1 cellular context compared by ENCODE assay signal in the genomic region with DNA sequence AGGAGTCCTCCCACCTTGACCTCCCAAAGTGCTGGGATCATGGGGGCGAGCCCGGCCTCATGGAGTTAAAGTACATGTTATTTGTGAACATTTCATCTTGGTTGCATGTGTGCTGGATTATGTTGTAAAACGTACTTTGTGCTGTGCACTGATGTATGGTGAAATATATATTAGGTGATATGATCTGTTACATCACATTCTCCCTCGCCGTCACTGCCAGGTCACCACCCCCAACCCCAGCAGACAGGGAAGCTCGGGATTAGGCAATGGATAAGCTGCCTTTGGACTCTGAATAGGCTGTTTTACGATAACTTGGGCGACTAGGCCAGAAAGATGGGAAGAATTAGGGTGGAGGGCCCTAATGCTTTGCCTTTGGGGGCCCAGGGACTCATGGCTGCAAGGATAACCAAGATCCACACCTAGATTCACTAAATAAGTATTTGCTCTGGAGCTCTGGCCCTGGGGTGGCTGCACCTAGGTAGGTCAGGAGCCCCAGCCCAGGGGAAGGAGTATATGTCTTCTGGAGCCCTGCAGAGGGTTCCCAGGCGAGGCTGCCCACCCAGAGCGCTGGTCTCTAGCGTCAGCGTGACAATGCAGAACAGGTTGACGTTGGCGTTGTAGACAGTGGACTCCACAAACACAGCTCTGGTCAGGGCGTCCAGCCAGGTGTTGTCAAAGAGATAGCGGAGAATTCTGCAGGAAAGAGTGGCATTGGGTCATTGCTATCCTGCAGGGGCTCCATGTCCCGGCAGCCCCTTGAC.
TF ChIP-seq lines count a peak whose summit lies in the region.

No MANE protein-coding gene starts in this region.

TF ChIP-seq in HepG2, 621 proteins besides CTCF, POLR2A, EP300 and RAD21 (continued from another document and continues in another):
- TF ChIP-seq, protein P1, sequence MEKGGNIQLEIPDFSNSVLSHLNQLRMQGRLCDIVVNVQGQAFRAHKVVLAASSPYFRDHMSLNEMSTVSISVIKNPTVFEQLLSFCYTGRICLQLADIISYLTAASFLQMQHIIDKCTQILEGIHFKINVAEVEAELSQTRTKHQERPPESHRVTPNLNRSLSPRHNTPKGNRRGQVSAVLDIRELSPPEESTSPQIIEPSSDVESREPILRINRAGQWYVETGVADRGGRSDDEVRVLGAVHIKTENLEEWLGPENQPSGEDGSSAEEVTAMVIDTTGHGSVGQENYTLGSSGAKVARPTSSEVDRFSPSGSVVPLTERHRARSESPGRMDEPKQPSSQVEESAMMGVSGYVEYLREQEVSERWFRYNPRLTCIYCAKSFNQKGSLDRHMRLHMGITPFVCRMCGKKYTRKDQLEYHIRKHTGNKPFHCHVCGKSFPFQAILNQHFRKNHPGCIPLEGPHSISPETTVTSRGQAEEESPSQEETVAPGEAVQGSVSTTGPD (CRISPR knock-in tag; IDR thresholded peaks at IDR 0.05) = no peak
- TF ChIP-seq GATAD2A (CRISPR knock-in tag; IDR thresholded peaks at IDR 0.05) = peak; percentile 89
- peak; percentile 85 for TF ChIP-seq TRIM24 (CRISPR knock-in tag; IDR thresholded peaks at IDR 0.05)
- TF ChIP-seq NR2F6 (IDR thresholded peaks at IDR 0.05) = peak; percentile 52; the same call in 1 of the 2 replicates
- peak; percentile 60; the same call in 1 of the 2 replicates for TF ChIP-seq NR2F6 (CRISPR knock-in tag; IDR thresholded peaks at IDR 0.05)
- peak; percentile 68 for TF ChIP-seq SALL1 (CRISPR knock-in tag; IDR thresholded peaks at IDR 0.05)
- TF ChIP-seq SNAPC2 (CRISPR knock-in tag; IDR thresholded peaks at IDR 0.05) = no peak
- no peak for TF ChIP-seq SRF (IDR thresholded peaks at IDR 0.05; ENCODE audit: low read depth, low read length)
- TF ChIP-seq PHF8 (CRISPR knock-in tag; IDR thresholded peaks at IDR 0.05) = no peak
- no peak for TF ChIP-seq ZKSCAN5 (CRISPR knock-in tag; IDR thresholded peaks at IDR 0.05)
- TF ChIP-seq ZNF674 (CRISPR knock-in tag; IDR thresholded peaks at IDR 0.05; ENCODE audit: low read depth) = no peak
- TF ChIP-seq, protein P2, sequence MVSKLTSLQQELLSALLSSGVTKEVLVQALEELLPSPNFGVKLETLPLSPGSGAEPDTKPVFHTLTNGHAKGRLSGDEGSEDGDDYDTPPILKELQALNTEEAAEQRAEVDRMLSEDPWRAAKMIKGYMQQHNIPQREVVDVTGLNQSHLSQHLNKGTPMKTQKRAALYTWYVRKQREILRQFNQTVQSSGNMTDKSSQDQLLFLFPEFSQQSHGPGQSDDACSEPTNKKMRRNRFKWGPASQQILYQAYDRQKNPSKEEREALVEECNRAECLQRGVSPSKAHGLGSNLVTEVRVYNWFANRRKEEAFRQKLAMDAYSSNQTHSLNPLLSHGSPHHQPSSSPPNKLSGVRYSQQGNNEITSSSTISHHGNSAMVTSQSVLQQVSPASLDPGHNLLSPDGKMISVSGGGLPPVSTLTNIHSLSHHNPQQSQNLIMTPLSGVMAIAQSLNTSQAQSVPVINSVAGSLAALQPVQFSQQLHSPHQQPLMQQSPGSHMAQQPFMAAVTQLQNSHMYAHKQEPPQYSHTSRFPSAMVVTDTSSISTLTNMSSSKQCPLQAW (CRISPR knock-in tag; IDR thresholded peaks at IDR 0.05) = no peak
- no peak for TF ChIP-seq NR3C1 (CRISPR knock-in tag; IDR thresholded peaks at IDR 0.05)
- TF ChIP-seq JARID2 (CRISPR knock-in tag; IDR thresholded peaks at IDR 0.05; ENCODE audit: insufficient replicate concordance) = no peak
- TF ChIP-seq ZNF788 (CRISPR knock-in tag; IDR thresholded peaks at IDR 0.05; ENCODE audit: borderline replicate concordance) = no peak
- TF ChIP-seq SOX13 (IDR thresholded peaks at IDR 0.05) = no peak
- TF ChIP-seq SOX13 (CRISPR knock-in tag; conservative IDR thresholded peaks at IDR 0.05 in 1 of 2, IDR thresholded peaks at IDR 0.05 in 1 of 2) = no peak; a peak in 1 of 4 replicates
- TF ChIP-seq ZNF749 (CRISPR knock-in tag; IDR thresholded peaks at IDR 0.05; ENCODE audit: borderline replicate concordance) = no peak
- no peak for TF ChIP-seq ISL2 (CRISPR knock-in tag; IDR thresholded peaks at IDR 0.05)
- no peak for TF ChIP-seq PCBP1 (IDR thresholded peaks at IDR 0.05; ENCODE audit: borderline replicate concordance, low read depth, low read length)
- no peak for TF ChIP-seq PRPF4 (IDR thresholded peaks at IDR 0.05; ENCODE audit: low read depth, low read length, poor library complexity, severe bottlenecking)
- no peak for TF ChIP-seq MTF2 (CRISPR knock-in tag; IDR thresholded peaks at IDR 0.05; ENCODE audit: borderline replicate concordance)
- TF ChIP-seq, protein P3, sequence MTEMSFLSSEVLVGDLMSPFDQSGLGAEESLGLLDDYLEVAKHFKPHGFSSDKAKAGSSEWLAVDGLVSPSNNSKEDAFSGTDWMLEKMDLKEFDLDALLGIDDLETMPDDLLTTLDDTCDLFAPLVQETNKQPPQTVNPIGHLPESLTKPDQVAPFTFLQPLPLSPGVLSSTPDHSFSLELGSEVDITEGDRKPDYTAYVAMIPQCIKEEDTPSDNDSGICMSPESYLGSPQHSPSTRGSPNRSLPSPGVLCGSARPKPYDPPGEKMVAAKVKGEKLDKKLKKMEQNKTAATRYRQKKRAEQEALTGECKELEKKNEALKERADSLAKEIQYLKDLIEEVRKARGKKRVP (CRISPR knock-in tag; IDR thresholded peaks at IDR 0.05) = peak in 1 of 2 experiments; percentile 96; a peak in 3 of 4 replicates
- TF ChIP-seq, protein P4, sequence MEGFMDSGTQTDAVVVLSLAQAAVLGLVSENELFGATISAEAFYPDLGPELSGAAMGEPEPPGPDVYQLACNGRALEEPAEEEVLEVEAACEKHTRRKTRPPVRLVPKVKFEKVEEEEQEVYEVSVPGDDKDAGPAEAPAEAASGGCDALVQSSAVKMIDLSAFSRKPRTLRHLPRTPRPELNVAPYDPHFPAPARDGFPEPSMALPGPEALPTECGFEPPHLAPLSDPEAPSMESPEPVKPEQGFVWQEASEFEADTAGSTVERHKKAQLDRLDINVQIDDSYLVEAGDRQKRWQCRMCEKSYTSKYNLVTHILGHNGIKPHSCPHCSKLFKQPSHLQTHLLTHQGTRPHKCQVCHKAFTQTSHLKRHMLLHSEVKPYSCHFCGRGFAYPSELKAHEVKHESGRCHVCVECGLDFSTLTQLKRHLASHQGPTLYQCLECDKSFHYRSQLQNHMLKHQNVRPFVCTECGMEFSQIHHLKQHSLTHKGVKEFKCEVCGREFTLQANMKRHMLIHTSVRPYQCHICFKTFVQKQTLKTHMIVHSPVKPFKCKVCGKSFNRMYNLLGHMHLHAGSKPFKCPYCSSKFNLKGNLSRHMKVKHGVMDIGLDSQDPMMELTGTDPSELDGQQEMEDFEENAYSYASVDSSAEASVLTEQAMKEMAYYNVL (CRISPR knock-in tag; IDR thresholded peaks at IDR 0.05; ENCODE audit: borderline replicate concordance) = no peak
- no peak for TF ChIP-seq CBX2 (IDR thresholded peaks at IDR 0.05; ENCODE audit: low read depth, low read length)
- no peak for TF ChIP-seq CBX2 (CRISPR knock-in tag; IDR thresholded peaks at IDR 0.05; ENCODE audit: low read depth)
- TF ChIP-seq, protein P5, sequence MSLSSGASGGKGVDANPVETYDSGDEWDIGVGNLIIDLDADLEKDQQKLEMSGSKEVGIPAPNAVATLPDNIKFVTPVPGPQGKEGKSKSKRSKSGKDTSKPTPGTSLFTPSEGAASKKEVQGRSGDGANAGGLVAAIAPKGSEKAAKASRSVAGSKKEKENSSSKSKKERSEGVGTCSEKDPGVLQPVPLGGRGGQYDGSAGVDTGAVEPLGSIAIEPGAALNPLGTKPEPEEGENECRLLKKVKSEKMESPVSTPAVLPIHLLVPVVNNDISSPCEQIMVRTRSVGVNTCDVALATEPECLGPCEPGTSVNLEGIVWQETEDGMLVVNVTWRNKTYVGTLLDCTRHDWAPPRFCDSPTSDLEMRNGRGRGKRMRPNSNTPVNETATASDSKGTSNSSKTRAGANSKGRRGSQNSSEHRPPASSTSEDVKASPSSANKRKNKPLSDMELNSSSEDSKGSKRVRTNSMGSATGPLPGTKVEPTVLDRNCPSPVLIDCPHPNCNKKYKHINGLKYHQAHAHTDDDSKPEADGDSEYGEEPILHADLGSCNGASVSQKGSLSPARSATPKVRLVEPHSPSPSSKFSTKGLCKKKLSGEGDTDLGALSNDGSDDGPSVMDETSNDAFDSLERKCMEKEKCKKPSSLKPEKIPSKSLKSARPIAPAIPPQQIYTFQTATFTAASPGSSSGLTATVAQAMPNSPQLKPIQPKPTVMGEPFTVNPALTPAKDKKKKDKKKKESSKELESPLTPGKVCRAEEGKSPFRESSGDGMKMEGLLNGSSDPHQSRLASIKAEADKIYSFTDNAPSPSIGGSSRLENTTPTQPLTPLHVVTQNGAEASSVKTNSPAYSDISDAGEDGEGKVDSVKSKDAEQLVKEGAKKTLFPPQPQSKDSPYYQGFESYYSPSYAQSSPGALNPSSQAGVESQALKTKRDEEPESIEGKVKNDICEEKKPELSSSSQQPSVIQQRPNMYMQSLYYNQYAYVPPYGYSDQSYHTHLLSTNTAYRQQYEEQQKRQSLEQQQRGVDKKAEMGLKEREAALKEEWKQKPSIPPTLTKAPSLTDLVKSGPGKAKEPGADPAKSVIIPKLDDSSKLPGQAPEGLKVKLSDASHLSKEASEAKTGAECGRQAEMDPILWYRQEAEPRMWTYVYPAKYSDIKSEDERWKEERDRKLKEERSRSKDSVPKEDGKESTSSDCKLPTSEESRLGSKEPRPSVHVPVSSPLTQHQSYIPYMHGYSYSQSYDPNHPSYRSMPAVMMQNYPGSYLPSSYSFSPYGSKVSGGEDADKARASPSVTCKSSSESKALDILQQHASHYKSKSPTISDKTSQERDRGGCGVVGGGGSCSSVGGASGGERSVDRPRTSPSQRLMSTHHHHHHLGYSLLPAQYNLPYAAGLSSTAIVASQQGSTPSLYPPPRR (CRISPR knock-in tag; IDR thresholded peaks at IDR 0.05; ENCODE audit: borderline replicate concordance) = no peak
- no peak for TF ChIP-seq XRCC5 (optimal IDR thresholded peaks at IDR 0.05; ENCODE audit: low read length)
- TF ChIP-seq ZSCAN29 (CRISPR knock-in tag; conservative IDR thresholded peaks at IDR 0.05) = no peak
- TF ChIP-seq BORCS8-MEF2B (CRISPR knock-in tag; IDR thresholded peaks at IDR 0.05) = no peak
- no peak for TF ChIP-seq TBP (CRISPR knock-in tag; IDR thresholded peaks at IDR 0.05)
- no peak for TF ChIP-seq ZNF615 (CRISPR knock-in tag; IDR thresholded peaks at IDR 0.05; ENCODE audit: borderline replicate concordance)
- TF ChIP-seq ZNF652 (CRISPR knock-in tag; IDR thresholded peaks at IDR 0.05; ENCODE audit: borderline replicate concordance, low read depth) = peak; percentile 73
- TF ChIP-seq ZNF557 (CRISPR knock-in tag; IDR thresholded peaks at IDR 0.05) = no peak
- peak; percentile 8 to 78; a peak in 2 of 4 replicates for TF ChIP-seq NR2F1 (CRISPR knock-in tag; IDR thresholded peaks at IDR 0.05)
- TF ChIP-seq, protein P6, sequence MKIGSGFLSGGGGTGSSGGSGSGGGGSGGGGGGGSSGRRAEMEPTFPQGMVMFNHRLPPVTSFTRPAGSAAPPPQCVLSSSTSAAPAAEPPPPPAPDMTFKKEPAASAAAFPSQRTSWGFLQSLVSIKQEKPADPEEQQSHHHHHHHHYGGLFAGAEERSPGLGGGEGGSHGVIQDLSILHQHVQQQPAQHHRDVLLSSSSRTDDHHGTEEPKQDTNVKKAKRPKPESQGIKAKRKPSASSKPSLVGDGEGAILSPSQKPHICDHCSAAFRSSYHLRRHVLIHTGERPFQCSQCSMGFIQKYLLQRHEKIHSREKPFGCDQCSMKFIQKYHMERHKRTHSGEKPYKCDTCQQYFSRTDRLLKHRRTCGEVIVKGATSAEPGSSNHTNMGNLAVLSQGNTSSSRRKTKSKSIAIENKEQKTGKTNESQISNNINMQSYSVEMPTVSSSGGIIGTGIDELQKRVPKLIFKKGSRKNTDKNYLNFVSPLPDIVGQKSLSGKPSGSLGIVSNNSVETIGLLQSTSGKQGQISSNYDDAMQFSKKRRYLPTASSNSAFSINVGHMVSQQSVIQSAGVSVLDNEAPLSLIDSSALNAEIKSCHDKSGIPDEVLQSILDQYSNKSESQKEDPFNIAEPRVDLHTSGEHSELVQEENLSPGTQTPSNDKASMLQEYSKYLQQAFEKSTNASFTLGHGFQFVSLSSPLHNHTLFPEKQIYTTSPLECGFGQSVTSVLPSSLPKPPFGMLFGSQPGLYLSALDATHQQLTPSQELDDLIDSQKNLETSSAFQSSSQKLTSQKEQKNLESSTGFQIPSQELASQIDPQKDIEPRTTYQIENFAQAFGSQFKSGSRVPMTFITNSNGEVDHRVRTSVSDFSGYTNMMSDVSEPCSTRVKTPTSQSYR (CRISPR knock-in tag; IDR thresholded peaks at IDR 0.05; ENCODE audit: borderline replicate concordance) = peak; percentile 86
- no peak for TF ChIP-seq HOXA5 (CRISPR knock-in tag; IDR thresholded peaks at IDR 0.05)
- peak; percentile 66 for TF ChIP-seq TCF7 (IDR thresholded peaks at IDR 0.05; ENCODE audit: low read depth)
- TF ChIP-seq ZBTB7A (CRISPR knock-in tag; IDR thresholded peaks at IDR 0.05) = no peak
- TF ChIP-seq GATAD1 (CRISPR knock-in tag; IDR thresholded peaks at IDR 0.05) = no peak
- TF ChIP-seq, protein P7, sequence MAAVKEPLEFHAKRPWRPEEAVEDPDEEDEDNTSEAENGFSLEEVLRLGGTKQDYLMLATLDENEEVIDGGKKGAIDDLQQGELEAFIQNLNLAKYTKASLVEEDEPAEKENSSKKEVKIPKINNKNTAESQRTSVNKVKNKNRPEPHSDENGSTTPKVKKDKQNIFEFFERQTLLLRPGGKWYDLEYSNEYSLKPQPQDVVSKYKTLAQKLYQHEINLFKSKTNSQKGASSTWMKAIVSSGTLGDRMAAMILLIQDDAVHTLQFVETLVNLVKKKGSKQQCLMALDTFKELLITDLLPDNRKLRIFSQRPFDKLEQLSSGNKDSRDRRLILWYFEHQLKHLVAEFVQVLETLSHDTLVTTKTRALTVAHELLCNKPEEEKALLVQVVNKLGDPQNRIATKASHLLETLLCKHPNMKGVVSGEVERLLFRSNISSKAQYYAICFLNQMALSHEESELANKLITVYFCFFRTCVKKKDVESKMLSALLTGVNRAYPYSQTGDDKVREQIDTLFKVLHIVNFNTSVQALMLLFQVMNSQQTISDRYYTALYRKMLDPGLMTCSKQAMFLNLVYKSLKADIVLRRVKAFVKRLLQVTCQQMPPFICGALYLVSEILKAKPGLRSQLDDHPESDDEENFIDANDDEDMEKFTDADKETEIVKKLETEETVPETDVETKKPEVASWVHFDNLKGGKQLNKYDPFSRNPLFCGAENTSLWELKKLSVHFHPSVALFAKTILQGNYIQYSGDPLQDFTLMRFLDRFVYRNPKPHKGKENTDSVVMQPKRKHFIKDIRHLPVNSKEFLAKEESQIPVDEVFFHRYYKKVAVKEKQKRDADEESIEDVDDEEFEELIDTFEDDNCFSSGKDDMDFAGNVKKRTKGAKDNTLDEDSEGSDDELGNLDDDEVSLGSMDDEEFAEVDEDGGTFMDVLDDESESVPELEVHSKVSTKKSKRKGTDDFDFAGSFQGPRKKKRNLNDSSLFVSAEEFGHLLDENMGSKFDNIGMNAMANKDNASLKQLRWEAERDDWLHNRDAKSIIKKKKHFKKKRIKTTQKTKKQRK (IDR thresholded peaks at IDR 0.05; ENCODE audit: low read length) = no peak
- TF ChIP-seq ZBTB1 (CRISPR knock-in tag; IDR thresholded peaks at IDR 0.05; ENCODE audit: borderline replicate concordance) = no peak
- TF ChIP-seq RBM39 (IDR thresholded peaks at IDR 0.05; ENCODE audit: low read depth, low read length, poor library complexity, severe bottlenecking) = no peak
- TF ChIP-seq, protein P8, sequence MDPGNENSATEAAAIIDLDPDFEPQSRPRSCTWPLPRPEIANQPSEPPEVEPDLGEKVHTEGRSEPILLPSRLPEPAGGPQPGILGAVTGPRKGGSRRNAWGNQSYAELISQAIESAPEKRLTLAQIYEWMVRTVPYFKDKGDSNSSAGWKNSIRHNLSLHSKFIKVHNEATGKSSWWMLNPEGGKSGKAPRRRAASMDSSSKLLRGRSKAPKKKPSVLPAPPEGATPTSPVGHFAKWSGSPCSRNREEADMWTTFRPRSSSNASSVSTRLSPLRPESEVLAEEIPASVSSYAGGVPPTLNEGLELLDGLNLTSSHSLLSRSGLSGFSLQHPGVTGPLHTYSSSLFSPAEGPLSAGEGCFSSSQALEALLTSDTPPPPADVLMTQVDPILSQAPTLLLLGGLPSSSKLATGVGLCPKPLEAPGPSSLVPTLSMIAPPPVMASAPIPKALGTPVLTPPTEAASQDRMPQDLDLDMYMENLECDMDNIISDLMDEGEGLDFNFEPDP (CRISPR knock-in tag; conservative IDR thresholded peaks at IDR 0.05) = 0 out of 2 replicates have a peak, but pooled peaks have one; percentile 35
